Comparison of ENCODE assay signal across 1 cellular context in the genomic region with DNA sequence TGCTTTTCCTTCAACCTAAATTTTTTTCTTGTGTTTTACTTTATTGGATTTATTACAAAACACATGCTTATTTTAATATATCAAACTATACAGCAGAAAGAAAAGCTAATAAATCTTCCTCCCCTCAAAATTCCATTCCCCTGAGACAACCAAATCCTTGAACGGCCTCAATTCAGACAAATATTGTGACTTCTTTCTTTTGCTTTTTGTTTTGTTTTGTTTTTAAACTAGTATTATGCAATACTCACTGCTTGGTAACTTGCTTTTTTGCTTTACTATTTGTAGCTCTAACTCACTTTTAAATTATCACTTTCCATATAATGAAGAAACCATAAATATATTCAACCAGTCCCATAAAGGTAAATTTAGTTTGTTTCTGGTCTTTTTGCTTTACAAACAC.
TF ChIP-seq lines count a peak whose summit lies in the region.

No MANE protein-coding gene starts in this region.

TF ChIP-seq in A549, 52 proteins besides CTCF, POLR2A, EP300 and RAD21 (continued from another document):
- TF ChIP-seq, protein P1, sequence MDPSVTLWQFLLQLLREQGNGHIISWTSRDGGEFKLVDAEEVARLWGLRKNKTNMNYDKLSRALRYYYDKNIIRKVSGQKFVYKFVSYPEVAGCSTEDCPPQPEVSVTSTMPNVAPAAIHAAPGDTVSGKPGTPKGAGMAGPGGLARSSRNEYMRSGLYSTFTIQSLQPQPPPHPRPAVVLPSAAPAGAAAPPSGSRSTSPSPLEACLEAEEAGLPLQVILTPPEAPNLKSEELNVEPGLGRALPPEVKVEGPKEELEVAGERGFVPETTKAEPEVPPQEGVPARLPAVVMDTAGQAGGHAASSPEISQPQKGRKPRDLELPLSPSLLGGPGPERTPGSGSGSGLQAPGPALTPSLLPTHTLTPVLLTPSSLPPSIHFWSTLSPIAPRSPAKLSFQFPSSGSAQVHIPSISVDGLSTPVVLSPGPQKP (IDR thresholded peaks at IDR 0.05; ENCODE audit: low read depth, low read length), result no peak
- TF ChIP-seq CEBPB (IDR thresholded peaks at IDR 0.05), result peak in 1 of 2 experiments; percentile 27; a peak in 2 of 4 replicates
